Comparison of ENCODE assay signal across 17 cellular contexts in genomic region chr17:62916684-62917571, GRCh38.
DNase-seq lines count a peak whose midpoint lies in the region; ATAC-seq and TF ChIP-seq lines count a peak whose summit lies in the region.
"Had no signal": no experiment of that assay in that cellular context is flagged by ENCODE, and none has a peak within 500 bp of the region (broad histone marks: within the 10 kb centered on the region; RNA-seq: fewer than 3 reads in every experiment).

No MANE protein-coding gene starts in this region.

- peaks cover 4% of the 10 kb centered on the region for H3K36me3 Mint-ChIP-seq in nephron progenitor cell (ENCODE audit: low read depth)

- DNase-seq in adipocyte (ENCODE audit: low read depth), result peak; percentile 7
- DNase-seq in fibroblast of pulmonary artery (ENCODE audit: low read depth), result peak; percentile 64
- no peak for DNase-seq in nephron progenitor cell
- no peak for DNase-seq in coronary artery (ENCODE audit: low spot score)
- DNase-seq in activated T-cell treated with anti-CD3 and anti-CD28 coated beads, Interleukin-2, amount 50 U/mL, for 48 hours, result no peak
- DNase-seq: activated CD4-positive, alpha-beta T cell treated with anti-CD3 and anti-CD28 coated beads, Interleukin-2, amount 50 U/mL, for 1 hour; activated T-cell treated with anti-CD3 and anti-CD28 coated beads, Interleukin-2, amount 50 U/mL, for 72 hours; HFFc6; islet precursor cell; NCI-H187; NCI-H82; psoas muscle; SHP77 had no signal

- H3K27ac ChIP-seq in coronary artery, result no peak overlapping the region
- H3K27ac ChIP-seq: psoas muscle had no signal

- peak overlapping the region; percentile 70 for H3K27ac Mint-ChIP-seq in nephron progenitor cell
- H3K27ac Mint-ChIP-seq: activated T-cell treated with anti-CD3 and anti-CD28 coated beads, Interleukin-2, amount 50 U/mL, for 72 hours; B cell; HFFc6 had no signal

- peaks cover 20% of the 10 kb centered on the region for H3K4me1 ChIP-seq in adipocyte (ENCODE audit: control insufficient read depth, insufficient read depth, low read length)
- H3K4me1 ChIP-seq: psoas muscle had no signal

- no peak for TF ChIP-seq RAD21 in Ishikawa (IDR thresholded peaks at IDR 0.05; ENCODE audit: low read depth)

- peaks cover 7% of the 10 kb centered on the region for H3K9me3 ChIP-seq in adipocyte (ENCODE audit: control insufficient read depth, low read length)
- H3K9me3 ChIP-seq: psoas muscle had no signal

- no peak for TF ChIP-seq EP300 in Ishikawa (IDR thresholded peaks at IDR 0.05; ENCODE audit: borderline replicate concordance)

- TF ChIP-seq CTCF in fibroblast of pulmonary artery (IDR thresholded peaks at IDR 0.05; ENCODE audit: low read length, missing control alignments) (no peak), nephron progenitor cell (IDR thresholded peaks at IDR 0.05) (no peak), coronary artery (IDR thresholded peaks at IDR 0.05) (no peak)

- H3K4me3 ChIP-seq in adipocyte (ENCODE audit: low read length) (no peak overlapping the region), fibroblast of pulmonary artery (replicated peaks; ENCODE audit: low read depth, low read length) (no peak overlapping the region), coronary artery (no peak overlapping the region)
- H3K4me3 ChIP-seq: psoas muscle had no signal

- H3K9ac ChIP-seq in adipocyte (ENCODE audit: low read length), result no peak overlapping the region

- peaks cover 43% of the 10 kb centered on the region for H3K4me1 Mint-ChIP-seq in nephron progenitor cell
- H3K4me1 Mint-ChIP-seq: B cell had no signal

- no peaks in the 10 kb centered on the region for H3K36me3 ChIP-seq in adipocyte (ENCODE audit: control insufficient read depth, insufficient read depth, low read length, severe bottlenecking)

- H3K27me3 Mint-ChIP-seq in nephron progenitor cell (ENCODE audit: low read depth, poor library complexity), result peaks cover 2% of the 10 kb centered on the region

- no peaks in the 10 kb centered on the region for H3K27me3 ChIP-seq in adipocyte (replicated peaks; ENCODE audit: control insufficient read depth, insufficient read depth, low read length)

- H3K4me3 Mint-ChIP-seq in nephron progenitor cell, result no peak overlapping the region
- H3K4me3 Mint-ChIP-seq: activated T-cell treated with anti-CD3 and anti-CD28 coated beads, Interleukin-2, amount 50 U/mL, for 72 hours; B cell; HFFc6 had no signal

- ATAC-seq in GM21786 (IDR thresholded peaks at IDR 0.05; ENCODE audit: unreplicated experiment) (no peak), GM21423 (IDR thresholded peaks at IDR 0.05; ENCODE audit: unreplicated experiment) (no peak)
- ATAC-seq: activated T-cell treated with anti-CD3 and anti-CD28 coated beads, Interleukin-2, amount 50 U/mL, for 72 hours; psoas muscle had no signal

- H3K9me3 Mint-ChIP-seq in nephron progenitor cell, result peaks cover 8% of the 10 kb centered on the region

TF ChIP-seq in Ishikawa, 13 proteins besides CTCF, POLR2A, EP300 and RAD21:
- TF ChIP-seq TCF12 (IDR thresholded peaks at IDR 0.05; ENCODE audit: low read depth), result no peak
- TF ChIP-seq CEBPB (IDR thresholded peaks at IDR 0.05), result peak; percentile 79

Comparison
In these comparisons a context has a peak if more than half of its experiments do, and no peak if none do; other contexts are left out.
1. DNase-seq: peak in adipocyte (single experiment) and fibroblast of pulmonary artery (single experiment); none in nephron progenitor cell (single experiment), coronary artery (single experiment) and activated T-cell treated with anti-CD3 and anti-CD28 coated beads, Interleukin-2, amount 50 U/mL, for 48 hours (0 of 2).